24 cellular contexts compared by ENCODE assay signal in the genomic region with DNA sequence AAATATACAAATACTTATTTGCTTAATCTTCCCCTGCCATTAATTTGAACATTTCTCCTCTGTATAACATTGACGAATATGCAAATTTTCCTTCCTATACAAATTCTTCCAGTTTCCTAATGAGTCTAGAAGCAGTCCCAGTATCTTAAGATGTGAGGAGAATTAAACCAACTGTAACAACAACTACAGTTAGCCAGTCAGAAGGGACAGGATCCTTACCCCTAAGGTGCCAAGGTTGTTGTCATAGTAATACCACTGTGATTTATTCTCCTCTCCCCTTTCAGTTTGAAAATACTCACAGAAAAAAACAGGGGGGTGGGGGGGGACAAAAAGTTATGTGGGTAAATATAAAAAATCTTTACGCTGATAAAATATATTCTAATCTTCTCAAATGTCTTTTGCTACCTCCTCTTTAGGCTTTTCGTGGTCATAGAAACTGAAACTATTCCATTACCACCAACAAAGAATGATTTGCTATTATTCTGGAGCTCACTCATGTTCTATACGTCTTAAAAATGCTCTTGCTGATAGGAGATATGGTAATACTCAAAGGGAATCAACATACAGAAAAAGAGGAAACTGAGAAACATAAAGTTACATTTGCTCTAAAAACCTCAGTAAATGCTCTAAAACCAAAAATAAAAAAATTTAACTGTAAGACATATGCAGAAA.
A peak's percentile ranks its signal among the peaks of the same experiment; 100 is the strongest.
DNase-seq lines count a peak whose midpoint lies in the region; ATAC-seq and TF ChIP-seq lines count a peak whose summit lies in the region.
"Had no signal": no experiment of that assay in that cellular context is flagged by ENCODE, and none has a peak within 500 bp of the region (broad histone marks: within the 10 kb centered on the region; RNA-seq: fewer than 3 reads in every experiment).

No MANE protein-coding gene starts in this region.

- no peaks in the 10 kb centered on the region for H4K20me1 ChIP-seq in SK-N-SH (ENCODE audit: insufficient read depth)

- TF ChIP-seq RAD21 in SK-N-SH (IDR thresholded peaks at IDR 0.05; ENCODE audit: low read length), result no peak

- no peak overlapping the region for H3K4me3 Mint-ChIP-seq in HFFc6
- no peak overlapping the region for H3K4me3 Mint-ChIP-seq in activated T-helper 17 cell treated with anti-CD3 and anti-CD28 coated beads, Interleukin-2, amount 50 U/mL, for 72 hours
- no peak overlapping the region for H3K4me3 Mint-ChIP-seq in natural killer cell
- H3K4me3 Mint-ChIP-seq: activated naive CD4-positive, alpha-beta T cell treated with anti-CD3 and anti-CD28 coated beads for 36 hours; activated T-cell treated with anti-CD3 and anti-CD28 coated beads, Interleukin-2, amount 50 U/mL, for 24 hours; endodermal cell had no signal

- no peaks in the 10 kb centered on the region for H3K27me3 Mint-ChIP-seq in HFFc6 (ENCODE audit: insufficient read depth)
- H3K27me3 Mint-ChIP-seq in activated T-helper 17 cell treated with anti-CD3 and anti-CD28 coated beads, Interleukin-2, amount 50 U/mL, for 72 hours, result no peaks in the 10 kb centered on the region
- H3K27me3 Mint-ChIP-seq in natural killer cell (ENCODE audit: low read depth in 2 of 2), result no peaks in the 10 kb centered on the region
- H3K27me3 Mint-ChIP-seq: activated T-cell treated with anti-CD3 and anti-CD28 coated beads, Interleukin-2, amount 50 U/mL, for 24 hours had no signal

- H3K4me3 ChIP-seq in SK-N-SH (ENCODE audit: low read depth in 2 of 2, low read length in 1 of 2) (no peak overlapping the region), dorsolateral prefrontal cortex (no peak overlapping the region)
- H3K4me3 ChIP-seq: breast epithelium, heart right ventricle, lung, Peyer's patch, tibial nerve had no signal

- CTCF ChIA-PET in SK-N-SH (lab: Yijun Ruan, JAX), result interaction anchor here (0.6 kb wide), 1 partner anchor 11 kb away, joined by 3 read pairs; no protein-coding TSS in a partner anchor

- no peak overlapping the region for H2AFZ ChIP-seq in SK-N-SH (ENCODE audit: low read depth)

- TF ChIP-seq CTCF in SK-N-SH (IDR thresholded peaks at IDR 0.05), result no peak
- no peak for TF ChIP-seq CTCF in HFFc6 (IDR thresholded peaks at IDR 0.05)
- no peak for TF ChIP-seq CTCF in natural killer cell (IDR thresholded peaks at IDR 0.05)
- no peak for TF ChIP-seq CTCF in dorsolateral prefrontal cortex (IDR thresholded peaks at IDR 0.05 in 54 of 56, conservative IDR thresholded peaks at IDR 0.05 in 2 of 56; ENCODE audit: low read depth in 1 of 56, partially characterized antibody in 56 of 56)

- TF ChIP-seq EP300 in SK-N-SH (IDR thresholded peaks at IDR 0.05; ENCODE audit: borderline replicate concordance in 1 of 2, low read depth in 1 of 2, low read length in 1 of 2), result no peak

- peaks cover 0 to 36% of the 10 kb centered on the region in 2 experiments for H3K36me3 ChIP-seq in SK-N-SH (replicated peaks in 1 of 2; ENCODE audit: control insufficient read depth in 1 of 2, insufficient read depth in 2 of 2, low read length in 1 of 2)
- H3K36me3 ChIP-seq: breast epithelium had no signal

- H3K27ac Mint-ChIP-seq in HFFc6, result peak overlapping the region; percentile 21; the same call in 1 of the 2 replicates
- H3K27ac Mint-ChIP-seq in activated T-helper 17 cell treated with anti-CD3 and anti-CD28 coated beads, Interleukin-2, amount 50 U/mL, for 72 hours, result peak overlapping the region; percentile 29
- peak overlapping the region; percentile 76 to 84 for H3K27ac Mint-ChIP-seq in natural killer cell
- H3K27ac Mint-ChIP-seq: activated T-cell treated with anti-CD3 and anti-CD28 coated beads, Interleukin-2, amount 50 U/mL, for 24 hours; endodermal cell had no signal

- WGBS in SK-N-SH (ENCODE audit: low lambda C conversion rate), result 92% methylated on average over 4 of the region's 4 CpGs

- H3K9me3 ChIP-seq in SK-N-SH, result 0 out of 2 replicates have a peak, but pooled peaks cover 4% of the 10 kb centered on the region
- H3K9me3 ChIP-seq: breast epithelium, neutrophil, Peyer's patch had no signal

- H3K4me1 Mint-ChIP-seq in HFFc6 (ENCODE audit: low read depth) (no peaks in the 10 kb centered on the region), natural killer cell (peaks cover 14 to 26% of the 10 kb centered on the region in 2 donors)
- H3K4me1 Mint-ChIP-seq in activated T-helper 17 cell treated with anti-CD3 and anti-CD28 coated beads, Interleukin-2, amount 50 U/mL, for 72 hours, result peaks cover 15% of the 10 kb centered on the region

- no peaks in the 10 kb centered on the region for H3K9me2 ChIP-seq in SK-N-SH

- no peak overlapping the region for H3K27ac ChIP-seq in SK-N-SH (ENCODE audit: low read depth in 2 of 2, low read length in 1 of 2)
- H3K27ac ChIP-seq in dorsolateral prefrontal cortex, result no peak overlapping the region
- H3K27ac ChIP-seq: breast epithelium, heart right ventricle, Peyer's patch, tibial nerve had no signal

- H3K9ac ChIP-seq in SK-N-SH, result no peak overlapping the region

- intact Hi-C loops in natural killer cell (cut with micrococcal nuclease) (no loop called here), dorsolateral prefrontal cortex (cut with DNase I) (no loop called here)

- H3K36me3 Mint-ChIP-seq in HFFc6 (ENCODE audit: low read depth), result peaks cover 39% of the 10 kb centered on the region
- peaks cover 90% of the 10 kb centered on the region for H3K36me3 Mint-ChIP-seq in activated T-helper 17 cell treated with anti-CD3 and anti-CD28 coated beads, Interleukin-2, amount 50 U/mL, for 72 hours (ENCODE audit: low read depth)
- peaks cover 16% of the 10 kb centered on the region for H3K36me3 Mint-ChIP-seq in natural killer cell

- no peak for ATAC-seq in SK-N-SH treated with all-trans-retinoic acid at 6 μM for 48 hours
- no peak for ATAC-seq in activated T-helper 17 cell treated with anti-CD3 and anti-CD28 coated beads, Interleukin-2, amount 50 U/mL, for 72 hours (replicated peaks)
- ATAC-seq in natural killer cell, result peak in 2 of 3 donors; percentile 69 to 85
- ATAC-seq: esophagus mucosa, heart right ventricle had no signal

- POLR2A ChIA-PET in SK-N-SH (lab: Yijun Ruan, JAX), result no interaction called here

- H3K4me2 ChIP-seq in SK-N-SH, result no peak overlapping the region

- peak; percentile 4 for DNase-seq in SK-N-SH
- no peak for DNase-seq in HFFc6
- DNase-seq in natural killer cell, result no peak
- no peak for DNase-seq in dorsolateral prefrontal cortex
- no peak for DNase-seq in GOT3 (lab: John Stamatoyannopoulos, UW)
- no peak for DNase-seq in NCI-H2081 (lab: John Stamatoyannopoulos, UW)
- DNase-seq: activated CD4-positive, alpha-beta T cell treated with anti-CD3 and anti-CD28 coated beads for 1 hour; activated naive CD4-positive, alpha-beta T cell treated with anti-CD3 and anti-CD28 coated beads for 36 hours; activated T-cell treated with anti-CD3 and anti-CD28 coated beads, Interleukin-2, amount 50 U/mL, for 24 hours; amygdala; DMS53; endodermal cell; foreskin fibroblast; heart right ventricle; NCI-H2029; NCI-H69; Peyer's patch had no signal

- H3F3A ChIP-seq in SK-N-SH (replicated peaks; ENCODE audit: insufficient read depth), result peaks cover 5% of the 10 kb centered on the region

- H3K9me3 Mint-ChIP-seq in HFFc6 (peaks cover 22% of the 10 kb centered on the region), natural killer cell (peaks cover under 1 to 2% of the 10 kb centered on the region in 2 donors)
- H3K9me3 Mint-ChIP-seq in activated T-helper 17 cell treated with anti-CD3 and anti-CD28 coated beads, Interleukin-2, amount 50 U/mL, for 72 hours, result peaks cover 2% of the 10 kb centered on the region

- H3K27me3 ChIP-seq in SK-N-SH (ENCODE audit: insufficient read depth) (no peaks in the 10 kb centered on the region), dorsolateral prefrontal cortex (no peaks in the 10 kb centered on the region)
- H3K27me3 ChIP-seq: breast epithelium, heart right ventricle, neutrophil, Peyer's patch, tibial nerve had no signal

- no peaks in the 10 kb centered on the region for H3K4me1 ChIP-seq in SK-N-SH (ENCODE audit: control insufficient read depth in 1 of 2, insufficient read depth in 2 of 2, low read depth in 1 of 2, low read length in 1 of 2)
- H3K4me1 ChIP-seq: breast epithelium, heart right ventricle, Peyer's patch, tibial nerve had no signal

- H3K79me2 ChIP-seq in SK-N-SH (ENCODE audit: insufficient read depth), result peaks cover 17% of the 10 kb centered on the region; the same call in 1 of the 2 replicates

TF ChIP-seq in SK-N-SH treated with all-trans-retinoic acid at 6 μM for 48 hours, 23 proteins besides CTCF, POLR2A, EP300 and RAD21 (continues in another document):
- no peak for TF ChIP-seq BACH2 (CRISPR knock-in tag; IDR thresholded peaks at IDR 0.05; ENCODE audit: borderline replicate concordance)
- no peak for TF ChIP-seq ARNTL (CRISPR knock-in tag; IDR thresholded peaks at IDR 0.05; ENCODE audit: borderline replicate concordance, low read depth)
- TF ChIP-seq, protein P1, sequence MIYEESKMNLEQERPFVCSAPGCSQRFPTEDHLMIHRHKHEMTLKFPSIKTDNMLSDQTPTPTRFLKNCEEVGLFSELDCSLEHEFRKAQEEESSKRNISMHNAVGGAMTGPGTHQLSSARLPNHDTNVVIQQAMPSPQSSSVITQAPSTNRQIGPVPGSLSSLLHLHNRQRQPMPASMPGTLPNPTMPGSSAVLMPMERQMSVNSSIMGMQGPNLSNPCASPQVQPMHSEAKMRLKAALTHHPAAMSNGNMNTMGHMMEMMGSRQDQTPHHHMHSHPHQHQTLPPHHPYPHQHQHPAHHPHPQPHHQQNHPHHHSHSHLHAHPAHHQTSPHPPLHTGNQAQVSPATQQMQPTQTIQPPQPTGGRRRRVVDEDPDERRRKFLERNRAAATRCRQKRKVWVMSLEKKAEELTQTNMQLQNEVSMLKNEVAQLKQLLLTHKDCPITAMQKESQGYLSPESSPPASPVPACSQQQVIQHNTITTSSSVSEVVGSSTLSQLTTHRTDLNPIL (CRISPR knock-in tag; IDR thresholded peaks at IDR 0.05; ENCODE audit: low read depth), result no peak
- no peak for TF ChIP-seq ZNF8 (CRISPR knock-in tag; IDR thresholded peaks at IDR 0.05)
- TF ChIP-seq ZNF70 (CRISPR knock-in tag; IDR thresholded peaks at IDR 0.05), result no peak
- no peak for TF ChIP-seq TCF4 (CRISPR knock-in tag; IDR thresholded peaks at IDR 0.05; ENCODE audit: borderline replicate concordance)
- TF ChIP-seq ISL1 (CRISPR knock-in tag; IDR thresholded peaks at IDR 0.05), result no peak

Comparison
In these comparisons a context has a peak if more than half of its experiments do, and no peak if none do; other contexts are left out.
1. ATAC-seq: peak in natural killer cell (2 of 3); none in SK-N-SH treated with all-trans-retinoic acid at 6 μM for 48 hours (single experiment) and activated T-helper 17 cell treated with anti-CD3 and anti-CD28 coated beads, Interleukin-2, amount 50 U/mL, for 72 hours (single experiment).
2. H3K27ac Mint-ChIP-seq: peak in every context shown above with its lines; median percentile 80 in natural killer cell; 29 in activated T-helper 17 cell treated with anti-CD3 and anti-CD28 coated beads, Interleukin-2, amount 50 U/mL, for 72 hours; 21 in HFFc6.